In genomic region chr17:60174767-60175166, GRCh38 we compare ENCODE assay signal across 10 cellular contexts. TPM values are rescaled to one million over a fixed set of nuclear protein-coding genes. Genes with fewer than 3 reads are reported as not detected.
DNase-seq lines count a peak whose midpoint lies in the region; ATAC-seq and TF ChIP-seq lines count a peak whose summit lies in the region.
"Not testable (repeated sequence)": the region's sequence is repeated elsewhere in the genome, so short reads cannot be mapped to it uniquely, and the experiment has no call there.
"Had no signal": no experiment of that assay in that cellular context is flagged by ENCODE, and none has a peak within 500 bp of the region (broad histone marks: within the 10 kb centered on the region; RNA-seq: fewer than 3 reads in every experiment).

No MANE protein-coding gene starts in this region.

- not testable (repeated sequence) for H3K27me3 Mint-ChIP-seq in progenitor cell of endocrine pancreas

- POLR2A ChIA-PET in A673 (lab: Charles Lee; ENCODE audit: low non-redundant PET) = interaction anchor here (0.6 kb wide), 1 partner anchor 158 kb away, joined by 3 read pairs; no protein-coding TSS in a partner anchor
- POLR2A ChIA-PET in Panc1 (lab: Charles Lee) = not testable (repeated sequence)

- ATAC-seq in Panc1 (peak; percentile 72), body of pancreas (peak; percentile 68), left lobe of liver (peak; percentile 43)

- not testable (repeated sequence) for H3K27ac ChIP-seq in A673 (ENCODE audit: low read depth, low read length, poor library complexity, severe bottlenecking); Panc1 (ENCODE audit: low read length); body of pancreas; fibroblast of lung (ENCODE audit: insufficient read depth, low read length)

- not testable (repeated sequence) for H3K4me3 ChIP-seq in A673 (ENCODE audit: low read depth, low read length, poor library complexity, severe bottlenecking); Panc1 (ENCODE audit: low read depth in 2 of 2, low read length in 2 of 2); body of pancreas; fibroblast of lung (replicated peaks in 1 of 4; ENCODE audit: control extremely low read depth in 1 of 4, insufficient read depth in 1 of 4, low read depth in 3 of 4, low read length in 4 of 4)

- DNase-seq in A673 (ENCODE audit: low spot score); Panc1 (ENCODE audit: low read depth, low spot score); fibroblast of lung (ENCODE audit: low read depth in 2 of 2); left lobe of liver (ENCODE audit: low spot score); progenitor cell of endocrine pancreas (ENCODE audit: low spot score, unreplicated experiment): not testable (repeated sequence)
- DNase-seq in G401 (ENCODE audit: low spot score) (peak; percentile 66), body of pancreas (peak in 2 of 4 donors; percentile 38 to 46)

- H3K36me3 Mint-ChIP-seq in progenitor cell of endocrine pancreas (ENCODE audit: insufficient read depth) = peaks cover 12% of the 10 kb centered on the region

- not testable (repeated sequence) for H2AFZ ChIP-seq in fibroblast of lung (ENCODE audit: low read length)

- not testable (repeated sequence) for H3K9me3 Mint-ChIP-seq in progenitor cell of endocrine pancreas (ENCODE audit: low read depth)

- not testable (repeated sequence) for H3K9ac ChIP-seq in fibroblast of lung (ENCODE audit: insufficient read depth, low read length)

- BruUV-seq in A673 (replicated peaks; lab: Mats Ljungman, UMichigan); Panc1 (replicated peaks; lab: Mats Ljungman, UMichigan): not testable (repeated sequence)

- not testable (repeated sequence) for H3K4me1 Mint-ChIP-seq in progenitor cell of endocrine pancreas (ENCODE audit: low read depth)

- in situ Hi-C loops in G401 (cut with HindIII; ENCODE audit: low sequenced_read_pairs); Panc1 (cut with HindIII; ENCODE audit: low pct_unique_long_range_greater_than_20kb, low sequenced_read_pairs): not testable (repeated sequence)

- not testable (repeated sequence) for H3K4me1 ChIP-seq in A673 (ENCODE audit: insufficient read depth, low read length, poor library complexity, severe bottlenecking); body of pancreas; fibroblast of lung (ENCODE audit: control insufficient read depth, extremely low read depth, insufficient read depth, low read length)
- peaks cover 12% of the 10 kb centered on the region for H3K4me1 ChIP-seq in Panc1 (ENCODE audit: control insufficient read depth, insufficient read depth, low read length)

- TF ChIP-seq CTCF in A673 (conservative IDR thresholded peaks at IDR 0.05; ENCODE audit: low read depth, low read length) (peak; percentile 43), Panc1 (IDR thresholded peaks at IDR 0.05) (peak; percentile 43), body of pancreas (IDR thresholded peaks at IDR 0.05) (peak in 6 of 7 experiments; percentile 19 to 57 (median 39)), fibroblast of lung (conservative IDR thresholded peaks at IDR 0.05 in 1 of 2, IDR thresholded peaks at IDR 0.05 in 1 of 2; ENCODE audit: low read depth in 1 of 2, low read length in 2 of 2) (peak; percentile 26 to 35), progenitor cell of endocrine pancreas (IDR thresholded peaks at IDR 0.05; ENCODE audit: unreplicated experiment) (peak; percentile 33)

- H3K4me3 Mint-ChIP-seq in progenitor cell of endocrine pancreas (ENCODE audit: low read depth) = not testable (repeated sequence)

- H3K36me3 ChIP-seq in A673 (ENCODE audit: insufficient read depth, low read length, poor library complexity, severe bottlenecking); Panc1 (ENCODE audit: control insufficient read depth, insufficient read depth, low read length); body of pancreas (replicated peaks in 1 of 2; ENCODE audit: insufficient read depth in 1 of 2, low read depth in 2 of 2); fibroblast of lung (ENCODE audit: control insufficient read depth, insufficient read depth, low read length): not testable (repeated sequence)

- not testable (repeated sequence) for H3K79me2 ChIP-seq in fibroblast of lung (ENCODE audit: control insufficient read depth, insufficient read depth, low read length)

- 92 to 96% methylated on average over 6 of the region's 6 CpGs for WGBS in body of pancreas, 2 donors

- not testable (repeated sequence) for H4K20me1 ChIP-seq in fibroblast of lung (ENCODE audit: control insufficient read depth, extremely low read depth, insufficient read depth, low read length)

- H3K27me3 ChIP-seq in A673 (replicated peaks; ENCODE audit: insufficient read depth, low read depth, low read length, poor library complexity); Panc1 (ENCODE audit: control insufficient read depth, insufficient read depth, low read length); body of pancreas; fibroblast of lung (ENCODE audit: control insufficient read depth, insufficient read depth, low read length): not testable (repeated sequence)

- not testable (repeated sequence) for TF ChIP-seq EP300 in Ishikawa (IDR thresholded peaks at IDR 0.05; ENCODE audit: borderline replicate concordance)

- TF ChIP-seq POLR2A in body of pancreas (IDR thresholded peaks at IDR 0.05) = not testable (repeated sequence)

- H3K27ac Mint-ChIP-seq in progenitor cell of endocrine pancreas = not testable (repeated sequence)

- intact Hi-C loops in A673 (cut with micrococcal nuclease; ENCODE audit: unreplicated experiment); Panc1 (cut with micrococcal nuclease; ENCODE audit: unreplicated experiment); body of pancreas (cut with DNase I): not testable (repeated sequence)

- CTCF ChIA-PET in A673 (lab: Charles Lee) (interaction anchor here (0.6 kb wide), 1 partner anchor 209 kb away, joined by 3 read pairs; no protein-coding TSS in a partner anchor), Panc1 (lab: Charles Lee) (interaction anchor here (1.5 kb wide), 2 partner anchors 32 to 33 kb away, joined by 3 to 5 read pairs; no protein-coding TSS in a partner anchor)

- peak; percentile 11; the same call in 1 of the 2 replicates for TF ChIP-seq RAD21 in Ishikawa (IDR thresholded peaks at IDR 0.05; ENCODE audit: low read depth)

- not testable (repeated sequence) for H3K4me2 ChIP-seq in fibroblast of lung (ENCODE audit: extremely low read depth, insufficient read depth, low read length)

- not testable (repeated sequence) for H3K9me3 ChIP-seq in A673 (ENCODE audit: low read depth, low read length, poor library complexity, severe bottlenecking); Panc1 (ENCODE audit: control insufficient read depth, insufficient read depth, low read depth, low read length); body of pancreas; fibroblast of lung (ENCODE audit: control insufficient read depth, insufficient read depth, low read depth, low read length)

RNA-seq across cellular contexts. Expression of gene CA4, which starts 25.0 kb away (rescaled TPM):
- total RNA-seq in A673 (2021) (not detected in 2 replicates), Panc1 (2021; ENCODE audit: unreplicated experiment) (1.4 TPM), body of pancreas (10 to 100 TPM in 1 of 2 donors, 1 to 10 TPM in 1; 6.2 to 18.8 TPM), fibroblast of lung (under 0.01 TPM in 1 of 2 replicates, not detected in the other), left lobe of liver (0.53 TPM), progenitor cell of endocrine pancreas (8.2 and 9.3 TPM in 2 replicates)
- total RNA-seq in G401 (2014; rRNA removed; shearing (Covaris generic)) = not detected in 2 replicates
- polyA plus RNA-seq in Panc1 (2012; ENCODE audit: insufficient read length) = 4.9 TPM
- not detected in 2 replicates for polyA plus RNA-seq in fibroblast of lung
- not detected in 2 replicates for polyA plus RNA-seq in fibroblast of lung (2012)
- not detected in 2 replicates for polyA minus RNA-seq in fibroblast of lung (ENCODE audit: low replicate concordance)
- total RNA-seq: activated T-helper 2 cell treated with anti-CD3 and anti-CD28 coated beads, Interferon-gamma antibody, Interleukin-2, Interleukin-4, amounts not matched to agents 10 μg/mL and 5 μg/mL and 100 μg/mL, durations not matched to agents 14 hours and 24 hours and 36 hours; T-cell had no signal
